In the genomic region with DNA sequence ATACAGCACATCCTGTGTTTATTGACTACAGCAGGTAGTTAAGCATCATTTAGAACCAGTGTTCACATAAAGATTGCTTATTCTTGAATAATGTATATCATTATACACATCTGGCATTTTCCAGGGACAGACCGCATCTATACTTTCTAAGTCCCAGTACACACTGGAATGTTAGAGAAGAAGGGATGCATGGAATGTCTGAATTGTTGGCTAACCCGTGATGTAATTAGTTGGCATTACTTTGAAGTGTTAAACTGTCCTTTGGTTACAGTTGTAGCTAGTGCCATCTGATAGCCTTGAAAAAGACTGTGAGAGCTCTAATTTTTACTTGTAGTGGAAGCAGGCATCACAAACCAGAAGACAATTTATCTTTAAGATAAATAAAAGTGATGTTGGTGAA, we compare ENCODE assay signal across 12 cellular contexts. TPM values are rescaled to one million over a fixed set of nuclear protein-coding genes. Genes with fewer than 3 reads are reported as not detected.
"Had no signal": no experiment of that assay in that cellular context is flagged by ENCODE, and none has a peak within 500 bp of the region (broad histone marks: within the 10 kb centered on the region; RNA-seq: fewer than 3 reads in every experiment).

No MANE protein-coding gene starts in this region.

- H3K4me3 Mint-ChIP-seq: HFFc6 had no signal

- H3K9me3 ChIP-seq: HAP-1 had no signal

- H3K36me3 ChIP-seq: HAP-1 had no signal

- FAIRE-seq: HepG2, K562 had no signal

- H3K4me3 ChIP-seq: GM23248, HAP-1, K562 had no signal

- H3K27ac Mint-ChIP-seq: HFFc6 had no signal

- H3K27ac ChIP-seq: GM23248, HL-60 had no signal

- ATAC-seq: HCT116, HepG2, K562 had no signal

- H2AFZ ChIP-seq: GM23248 had no signal

- H3K9ac ChIP-seq: GM23248 had no signal

- H3K9me3 Mint-ChIP-seq: HFFc6 had no signal

- DNase-seq: GM23248, H7, HFFc6, IMR-90, KG1 had no signal

- H3K4me1 ChIP-seq: HAP-1 had no signal

RNA-seq across cellular contexts. Expression of a gene that starts 29.8 kb away (rescaled TPM):
- total RNA-seq: GM23248, H4, H7, HepG2, HFFc6, HT1080, IMR-90, K562 had no signal
- polyA plus RNA-seq: GM23248, HepG2, IMR-90, K562 had no signal
